ENCODE assay signal across 8 cellular contexts in the genomic region with DNA sequence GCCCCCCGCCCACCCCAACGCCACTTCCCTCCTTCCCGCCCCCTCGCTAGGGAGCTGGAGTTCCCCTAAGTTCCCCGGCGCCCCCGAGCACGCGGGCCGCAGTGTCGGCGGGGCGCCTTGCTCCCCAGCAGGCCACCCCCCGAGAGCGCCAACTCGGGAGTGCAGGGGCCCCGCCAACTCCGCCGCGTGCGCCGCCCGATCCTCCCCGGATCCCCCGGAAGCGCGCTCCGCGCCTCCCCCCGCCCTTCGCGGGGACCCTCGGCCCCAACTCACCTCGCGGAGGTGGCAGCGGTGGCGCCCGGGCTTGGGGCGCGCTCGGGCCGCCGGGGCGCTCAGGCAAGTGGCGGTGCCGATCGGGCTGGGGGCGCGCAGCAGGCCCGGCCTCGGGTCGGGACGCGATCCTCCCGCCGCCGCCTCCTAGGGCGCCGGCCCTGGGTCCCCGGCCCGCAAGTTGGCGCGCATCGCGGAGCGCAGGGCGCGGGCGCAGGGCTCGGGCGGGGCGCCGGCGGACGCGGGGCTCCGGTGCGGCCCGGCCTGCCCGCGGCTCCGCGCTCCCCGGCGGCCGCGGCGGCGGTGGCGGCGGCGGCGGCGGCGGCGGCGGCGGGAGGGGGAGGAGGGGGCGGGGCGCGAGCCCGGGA. TPM values are rescaled to one million over a fixed set of nuclear protein-coding genes. Genes with fewer than 3 reads are reported as not detected.
DNase-seq lines count a peak whose midpoint lies in the region; ATAC-seq, FAIRE-seq and TF ChIP-seq lines count a peak whose summit lies in the region.

A gene (minus strand): TSS at position 578 of the 638 bp plus-strand sequence. CDS start 72,361 bp downstream, outside the sequence.

- H3K4me3 Mint-ChIP-seq in activated CD4-positive, alpha-beta memory T cell treated with anti-CD3 and anti-CD28 coated beads, Interleukin-2, amount 10 ng/mL, durations not matched to agents 7 days and 5 days = peak within 1 kb of the TSS; percentile 94
- H3K4me3 Mint-ChIP-seq in stimulated activated naive CD8-positive, alpha-beta T cell treated with anti-CD3 and anti-CD28 coated beads, Interleukin-15, Interleukin-2, amounts not matched to agents 100 ng/mL and 50 ng/mL, for 24 hours = peak within 1 kb of the TSS; percentile 94

- peak within 1 kb of the TSS; percentile 77 to 86 (median 79) for H3K4me3 ChIP-seq in H1 (ENCODE audit: extremely low read depth in 1 of 4, insufficient read depth in 2 of 4, low read depth in 3 of 4, low read length in 4 of 4)
- peak within 1 kb of the TSS; percentile 77 to 95 for H3K4me3 ChIP-seq in muscle layer of colon (ENCODE audit: low read depth in 1 of 2, low read length in 2 of 2)

- POLR2A ChIA-PET in activated CD4-positive, alpha-beta memory T cell treated with anti-CD3 and anti-CD28 coated beads, Interleukin-2, amount 10 ng/mL, durations not matched to agents 7 days and 5 days (lab: Charles Lee) = interaction anchor here (1.2 to 3.2 kb wide), 8 partner anchors 11 to 350 kb away, joined by 3 to 16 read pairs (median 6); no protein-coding TSS in a partner anchor
- POLR2A ChIA-PET in H1 (lab: Charles Lee; ENCODE audit: partially characterized antibody) = interaction anchor here (0.7 to 3.9 kb wide), 10 partner anchors 9 to 265 kb away, joined by 3 to 31 read pairs (median 3); no protein-coding TSS in a partner anchor

- peak within 1 kb of the TSS; percentile 67 for H2BK120ac ChIP-seq in H1 (replicated peaks; ENCODE audit: low read depth, low read length)

- H3K27me3 Mint-ChIP-seq in activated CD4-positive, alpha-beta memory T cell treated with anti-CD3 and anti-CD28 coated beads, Interleukin-2, amount 10 ng/mL, durations not matched to agents 7 days and 5 days = peaks cover 2% of the 10 kb centered on the region
- H3K27me3 Mint-ChIP-seq in stimulated activated naive CD8-positive, alpha-beta T cell treated with anti-CD3 and anti-CD28 coated beads, Interleukin-15, Interleukin-2, amounts not matched to agents 100 ng/mL and 50 ng/mL, for 24 hours = no peaks in the 10 kb centered on the region

- H3K9me3 ChIP-seq in KOPT-K1 (ENCODE audit: insufficient read depth, low read length, poor library complexity, severe bottlenecking) (no peaks in the 10 kb centered on the region), H1 (ENCODE audit: insufficient read depth in 2 of 2, low read depth in 1 of 2, low read length in 1 of 2) (no peaks in the 10 kb centered on the region), muscle layer of colon (ENCODE audit: low read length) (no peaks in the 10 kb centered on the region)

- no peaks in the 10 kb centered on the region for H3K36me3 Mint-ChIP-seq in activated CD4-positive, alpha-beta memory T cell treated with anti-CD3 and anti-CD28 coated beads, Interleukin-2, amount 10 ng/mL, durations not matched to agents 7 days and 5 days (ENCODE audit: low read depth)
- H3K36me3 Mint-ChIP-seq in stimulated activated naive CD8-positive, alpha-beta T cell treated with anti-CD3 and anti-CD28 coated beads, Interleukin-15, Interleukin-2, amounts not matched to agents 100 ng/mL and 50 ng/mL, for 24 hours (ENCODE audit: low read depth) = no peaks in the 10 kb centered on the region

- no peak within 1 kb of the TSS for H3K23ac ChIP-seq in H1 (ENCODE audit: insufficient read length)

- H3K27ac ChIP-seq in KOPT-K1 (ENCODE audit: low read depth, low read length, poor library complexity, severe bottlenecking) (peak within 1 kb of the TSS; percentile 96), H1 (ENCODE audit: low read depth, low read length) (peak within 1 kb of the TSS; percentile 83; the same call in 1 of the 2 replicates), muscle layer of colon (ENCODE audit: low read depth, low read length) (peak within 1 kb of the TSS; percentile 99)

- CTCF ChIA-PET in activated CD4-positive, alpha-beta memory T cell treated with anti-CD3 and anti-CD28 coated beads, Interleukin-2, amount 10 ng/mL, durations not matched to agents 7 days and 5 days (lab: Charles Lee) = interaction anchor here (1.5 to 1.7 kb wide), 2 partner anchors 197 to 207 kb away, joined by 3 to 5 read pairs; no protein-coding TSS in a partner anchor
- CTCF ChIA-PET in H1 (lab: Charles Lee; ENCODE audit: partially characterized antibody) = interaction anchor here (0.6 to 1.4 kb wide), 10 partner anchors 14 to 187 kb away, joined by 3 to 5 read pairs (median 3); no protein-coding TSS in a partner anchor

- H3K27me3 ChIP-seq in H1 (replicated peaks in 1 of 4; ENCODE audit: control insufficient read depth in 3 of 4, extremely low read depth in 1 of 4, insufficient read depth in 3 of 4, low read length in 3 of 4) (no peaks in the 10 kb centered on the region), muscle layer of colon (ENCODE audit: control insufficient read depth in 1 of 2, insufficient read depth in 2 of 2, low read length in 2 of 2) (no peaks in the 10 kb centered on the region)

- H2BK20ac ChIP-seq in H1 (ENCODE audit: low read length) = no peak within 1 kb of the TSS

- peak within 1 kb of the TSS; percentile 46 for H4K8ac ChIP-seq in H1 (ENCODE audit: extremely low read depth, insufficient read depth, low read length)

- ATAC-seq in GM21528 (IDR thresholded peaks at IDR 0.05; ENCODE audit: low FRiP score, unreplicated experiment) = peak; percentile 18

- peaks cover 34 to 46% of the 10 kb centered on the region in 2 experiments for H3K79me2 ChIP-seq in H1 (ENCODE audit: control insufficient read depth in 1 of 2, insufficient read depth in 2 of 2, low read length in 2 of 2)

- H4K20me1 ChIP-seq in H1 (replicated peaks in 1 of 2; ENCODE audit: control insufficient read depth in 1 of 2, insufficient read depth in 2 of 2, low read length in 2 of 2) = peaks cover 20 to 26% of the 10 kb centered on the region in 2 experiments

- peak within 1 kb of the TSS; percentile 71; the same call in 1 of the 2 replicates for H2BK12ac ChIP-seq in H1 (ENCODE audit: low read depth, low read length)

- peak within 1 kb of the TSS; percentile 62 for H3K56ac ChIP-seq in H1 (replicated peaks; ENCODE audit: insufficient read length, low read depth, low read length)

- no peak for TF ChIP-seq EP300 in H1 (IDR thresholded peaks at IDR 0.05; ENCODE audit: borderline replicate concordance in 1 of 2, low read depth in 2 of 2, low read length in 2 of 2)

- H2BK15ac ChIP-seq in H1 (ENCODE audit: low read length) = no peak within 1 kb of the TSS

- H3K4me1 ChIP-seq in H1 (replicated peaks in 1 of 4; ENCODE audit: control insufficient read depth in 3 of 4, insufficient read depth in 4 of 4, low read length in 3 of 4) (peaks cover 21 to 36% (median 27%) of the 10 kb centered on the region in 4 experiments), muscle layer of colon (ENCODE audit: insufficient read depth, low read length) (peaks cover 49% of the 10 kb centered on the region)

- no peak for FAIRE-seq in H1 (lab: Jason Lieb, UNC)

- in situ Hi-C loops in Caki2 (cut with HindIII; ENCODE audit: low pct_unique_long_range_greater_than_20kb, low sequenced_read_pairs) = no loop called here

- H3K23me2 ChIP-seq in H1 (ENCODE audit: low read depth, low read length) = peaks cover 14% of the 10 kb centered on the region; the same call in 1 of the 2 replicates

- H3K36me3 ChIP-seq in KOPT-K1 (ENCODE audit: insufficient read depth, low read length) = 0 out of 2 replicates have a peak, but pooled peaks cover 5% of the 10 kb centered on the region
- no peaks in the 10 kb centered on the region for H3K36me3 ChIP-seq in H1 (ENCODE audit: control insufficient read depth in 2 of 4, insufficient read depth in 4 of 4, low read length in 3 of 4)
- no peaks in the 10 kb centered on the region for H3K36me3 ChIP-seq in muscle layer of colon (ENCODE audit: insufficient read depth, low read length)

- no peak for TF ChIP-seq CTCF in H1 (IDR thresholded peaks at IDR 0.05; ENCODE audit: control extremely low read depth in 1 of 3, insufficient read depth in 1 of 3, low read depth in 1 of 3, low read length in 3 of 3)

- peaks cover 10% of the 10 kb centered on the region for H3K79me1 ChIP-seq in H1 (ENCODE audit: low read depth, low read length)

- no peak within 1 kb of the TSS for H3K14ac ChIP-seq in H1 (ENCODE audit: insufficient read length)

- peak within 1 kb of the TSS; percentile 98 for H4K5ac ChIP-seq in H1 (ENCODE audit: insufficient read length, low read depth, low read length)

- H3K4me1 Mint-ChIP-seq in activated CD4-positive, alpha-beta memory T cell treated with anti-CD3 and anti-CD28 coated beads, Interleukin-2, amount 10 ng/mL, durations not matched to agents 7 days and 5 days = peaks cover 12% of the 10 kb centered on the region
- peaks cover 50% of the 10 kb centered on the region for H3K4me1 Mint-ChIP-seq in stimulated activated naive CD8-positive, alpha-beta T cell treated with anti-CD3 and anti-CD28 coated beads, Interleukin-15, Interleukin-2, amounts not matched to agents 100 ng/mL and 50 ng/mL, for 24 hours (ENCODE audit: low read depth)

- H3K4me2 ChIP-seq in H1 (ENCODE audit: insufficient read depth in 1 of 2, low read depth in 2 of 2, low read length in 2 of 2) = peak within 1 kb of the TSS; percentile 81 to 94

- 3% methylated on average over 53 of the region's 102 CpGs; no CpG with 5 or more reads in 1 of the 2 experiments for WGBS in H1 (ENCODE audit: extremely low coverage in 1 of 2, insufficient coverage in 1 of 2, insufficient read length in 1 of 2, insufficient replicate concordance in 2 of 2, low coverage in 1 of 2, low lambda C conversion rate in 2 of 2, missing lambda C conversion rate in 1 of 2), 2 experiments

- H3K9me3 Mint-ChIP-seq in activated CD4-positive, alpha-beta memory T cell treated with anti-CD3 and anti-CD28 coated beads, Interleukin-2, amount 10 ng/mL, durations not matched to agents 7 days and 5 days = no peaks in the 10 kb centered on the region
- H3K9me3 Mint-ChIP-seq in stimulated activated naive CD8-positive, alpha-beta T cell treated with anti-CD3 and anti-CD28 coated beads, Interleukin-15, Interleukin-2, amounts not matched to agents 100 ng/mL and 50 ng/mL, for 24 hours = no peaks in the 10 kb centered on the region

- H3K4ac ChIP-seq in H1 (replicated peaks; ENCODE audit: insufficient read length, low read depth, low read length) = peak within 1 kb of the TSS; percentile 88

- DNase-seq in Caki2 (ENCODE audit: low read depth) (no peak), H1 (ENCODE audit: low read depth in 1 of 2, low spot score in 2 of 2) (peak in 1 of 2 experiments; percentile 72), medulla oblongata (ENCODE audit: extremely low spot score) (no peak)
- peak; percentile 55 for DNase-seq in activated CD4-positive, alpha-beta memory T cell treated with anti-CD3 and anti-CD28 coated beads, Interleukin-2, amount 10 ng/mL, durations not matched to agents 7 days and 5 days

- TF ChIP-seq POLR2A in H1 (IDR thresholded peaks at IDR 0.05; ENCODE audit: control extremely low read depth in 1 of 2, low read depth in 2 of 2, low read length in 2 of 2) = no peak; a peak in 1 of 3 replicates

- H3K18ac ChIP-seq in H1 (ENCODE audit: extremely low read depth, low read length) = peak within 1 kb of the TSS; percentile 96

- peak within 1 kb of the TSS; percentile 87; the same call in 1 of the 2 replicates for H2BK5ac ChIP-seq in H1 (ENCODE audit: low read depth, low read length)

- peak within 1 kb of the TSS; percentile 74 for H3K27ac Mint-ChIP-seq in activated CD4-positive, alpha-beta memory T cell treated with anti-CD3 and anti-CD28 coated beads, Interleukin-2, amount 10 ng/mL, durations not matched to agents 7 days and 5 days
- peak within 1 kb of the TSS; percentile 89 for H3K27ac Mint-ChIP-seq in stimulated activated naive CD8-positive, alpha-beta T cell treated with anti-CD3 and anti-CD28 coated beads, Interleukin-15, Interleukin-2, amounts not matched to agents 100 ng/mL and 50 ng/mL, for 24 hours

- peak within 1 kb of the TSS; percentile 77 for H4K91ac ChIP-seq in H1 (replicated peaks; ENCODE audit: insufficient read length, low read length)

- no peak within 1 kb of the TSS for H2AFZ ChIP-seq in H1 (ENCODE audit: low read length)

- no peak within 1 kb of the TSS for H2AK5ac ChIP-seq in H1 (ENCODE audit: low read depth, low read length)

- TF ChIP-seq RAD21 in H1 (IDR thresholded peaks at IDR 0.05 in 1 of 2, conservative IDR thresholded peaks at IDR 0.05 in 1 of 2; ENCODE audit: low read depth in 2 of 2, low read length in 2 of 2) = no peak; a peak in 1 of 4 replicates

- peak within 1 kb of the TSS in 3 of 4 experiments; percentile 66 to 81 (median 72); a peak in 6 of 7 replicates for H3K9ac ChIP-seq in H1 (replicated peaks in 1 of 4; ENCODE audit: extremely low read depth in 1 of 4, low read depth in 3 of 4, low read length in 3 of 4)
- H3K9ac ChIP-seq in muscle layer of colon (ENCODE audit: low read length) = peak within 1 kb of the TSS; percentile 71

RNA-seq across cellular contexts. Expression of the gene that starts here (rescaled TPM):
- total RNA-seq in Caki2 (2014; rRNA removed; shearing (Covaris generic); ENCODE audit: low replicate concordance) = 2.7 and 12.9 TPM in 2 replicates
- 10 to 100 TPM; 88.9 to 90.8 TPM for total RNA-seq in activated CD4-positive, alpha-beta memory T cell treated with anti-CD3 and anti-CD28 coated beads, Interleukin-2, amount 10 ng/mL, durations not matched to agents 7 days and 5 days
- 275 TPM in 2 replicates for total RNA-seq in H1 (2021; fragmentation: NEBNext Ultra II Directional; extraction: Animal tissue kit (Norgen Biotek cat#: 25700))
- polyA plus RNA-seq in H1 (2011; rRNA removed) = 14.8 and 25.3 TPM in 2 replicates
- polyA plus RNA-seq in H1 (2011; cell fraction: cytosol; rRNA removed) = 13.5 TPM
- polyA plus RNA-seq in H1 (2011; cell fraction: nucleus; rRNA removed) = 54.3 TPM
- 125 to 153 TPM (median 138 TPM) in 4 replicates for polyA plus RNA-seq in H1 (2012, experiment 1 of 2)
- 70.3 TPM for polyA plus RNA-seq in H1 (2012, experiment 2 of 2)
- polyA plus RNA-seq in H1 (2013, experiment 1 of 2) = 103 TPM
- polyA plus RNA-seq in H1 (2013, experiment 2 of 2) = 111 TPM
- 28.8 and 30.2 TPM in 2 replicates for polyA minus RNA-seq in H1 (2011; rRNA and poly(A)+ RNA removed)
- polyA minus RNA-seq in H1 (2011; cell fraction: cytosol; rRNA and poly(A)+ RNA removed) = 93.4 TPM
- polyA minus RNA-seq in H1 (2011; cell fraction: nucleus; rRNA and poly(A)+ RNA removed) = 81.3 TPM
